1 cellular context compared by ENCODE assay signal in genomic region chr12:69331482-69331845, GRCh38.
TF ChIP-seq lines count a peak whose summit lies in the region.

No MANE protein-coding gene starts in this region.

TF ChIP-seq in HepG2, 621 proteins besides CTCF, POLR2A, EP300 and RAD21 (continued from another document and continues in another):
- TF ChIP-seq ZBTB10 (CRISPR knock-in tag; IDR thresholded peaks at IDR 0.05; ENCODE audit: borderline replicate concordance) (no peak), SIN3A (IDR thresholded peaks at IDR 0.05; ENCODE audit: borderline replicate concordance, low read depth, low read length) (0 out of 2 replicates have a peak, but pooled peaks have one; percentile 4), PHF5A (CRISPR knock-in tag; IDR thresholded peaks at IDR 0.05; ENCODE audit: low read depth, unreplicated experiment) (no peak), U2AF2 (IDR thresholded peaks at IDR 0.05; ENCODE audit: low read depth, low read length) (no peak), ZNF343 (CRISPR knock-in tag; IDR thresholded peaks at IDR 0.05) (no peak), ZNF614 (CRISPR knock-in tag; IDR thresholded peaks at IDR 0.05; ENCODE audit: borderline replicate concordance) (no peak), BRCA1 (CRISPR knock-in tag; IDR thresholded peaks at IDR 0.05) (no peak), ZNF350 (CRISPR knock-in tag; IDR thresholded peaks at IDR 0.05; ENCODE audit: borderline replicate concordance, low read depth) (0 out of 2 replicates have a peak, but pooled peaks have one; percentile 0), SAFB2 (CRISPR knock-in tag; IDR thresholded peaks at IDR 0.05; ENCODE audit: borderline replicate concordance, low read depth) (0 out of 2 replicates have a peak, but pooled peaks have one; percentile 8), RORA (CRISPR knock-in tag; IDR thresholded peaks at IDR 0.05) (no peak), ZFP90 (CRISPR knock-in tag; IDR thresholded peaks at IDR 0.05; ENCODE audit: borderline replicate concordance) (0 out of 2 replicates have a peak, but pooled peaks have one; percentile 63), ZNF354B (CRISPR knock-in tag; IDR thresholded peaks at IDR 0.05) (peak; percentile 20; the same call in 1 of the 2 replicates), SSRP1 (CRISPR knock-in tag; IDR thresholded peaks at IDR 0.05) (0 out of 2 replicates have a peak, but pooled peaks have one; percentile 43), TMF1 (CRISPR knock-in tag; IDR thresholded peaks at IDR 0.05; ENCODE audit: low read depth) (0 out of 2 replicates have a peak, but pooled peaks have one; percentile 62), HOMEZ (CRISPR knock-in tag; IDR thresholded peaks at IDR 0.05; ENCODE audit: low read depth) (no peak), REXO4 (CRISPR knock-in tag; IDR thresholded peaks at IDR 0.05; ENCODE audit: borderline replicate concordance) (no peak), MAX (IDR thresholded peaks at IDR 0.05) (no peak), MXD4 (CRISPR knock-in tag; IDR thresholded peaks at IDR 0.05) (no peak), NFYC (CRISPR knock-in tag; IDR thresholded peaks at IDR 0.05) (no peak), CBX1 (IDR thresholded peaks at IDR 0.05; ENCODE audit: low read depth) (peak; percentile 16), ZBTB46 (CRISPR knock-in tag; IDR thresholded peaks at IDR 0.05; ENCODE audit: borderline replicate concordance) (no peak), KAT7 (CRISPR knock-in tag; IDR thresholded peaks at IDR 0.05; ENCODE audit: borderline replicate concordance) (peak; percentile 60; the same call in 1 of the 2 replicates), FIP1L1 (IDR thresholded peaks at IDR 0.05; ENCODE audit: borderline replicate concordance, insufficient read depth, low read depth, low read length) (no peak), SMARCE1 (IDR thresholded peaks at IDR 0.05; ENCODE audit: borderline replicate concordance) (no peak), ZNF101 (CRISPR knock-in tag; IDR thresholded peaks at IDR 0.05; ENCODE audit: borderline replicate concordance, low read depth) (no peak), MED1 (CRISPR knock-in tag; IDR thresholded peaks at IDR 0.05) (0 out of 2 replicates have a peak, but pooled peaks have one; percentile 21), SAP130 (CRISPR knock-in tag; IDR thresholded peaks at IDR 0.05; ENCODE audit: low read depth) (no peak; the same call in 1 of the 2 replicates), BCL3 (CRISPR knock-in tag; IDR thresholded peaks at IDR 0.05) (0 out of 2 replicates have a peak, but pooled peaks have one; percentile 38), ZSCAN25 (CRISPR knock-in tag; IDR thresholded peaks at IDR 0.05) (peak; percentile 15; the same call in 1 of the 2 replicates), ZNF83 (CRISPR knock-in tag; IDR thresholded peaks at IDR 0.05; ENCODE audit: borderline replicate concordance) (no peak), PRDM15 (CRISPR knock-in tag; IDR thresholded peaks at IDR 0.05) (0 out of 2 replicates have a peak, but pooled peaks have one; percentile 10), CBX5 (CRISPR knock-in tag; IDR thresholded peaks at IDR 0.05; ENCODE audit: borderline replicate concordance) (no peak)
- TF ChIP-seq, protein P1, sequence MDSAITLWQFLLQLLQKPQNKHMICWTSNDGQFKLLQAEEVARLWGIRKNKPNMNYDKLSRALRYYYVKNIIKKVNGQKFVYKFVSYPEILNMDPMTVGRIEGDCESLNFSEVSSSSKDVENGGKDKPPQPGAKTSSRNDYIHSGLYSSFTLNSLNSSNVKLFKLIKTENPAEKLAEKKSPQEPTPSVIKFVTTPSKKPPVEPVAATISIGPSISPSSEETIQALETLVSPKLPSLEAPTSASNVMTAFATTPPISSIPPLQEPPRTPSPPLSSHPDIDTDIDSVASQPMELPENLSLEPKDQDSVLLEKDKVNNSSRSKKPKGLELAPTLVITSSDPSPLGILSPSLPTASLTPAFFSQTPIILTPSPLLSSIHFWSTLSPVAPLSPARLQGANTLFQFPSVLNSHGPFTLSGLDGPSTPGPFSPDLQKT (CRISPR knock-in tag; IDR thresholded peaks at IDR 0.05; ENCODE audit: borderline replicate concordance), result no peak
- TF ChIP-seq, protein P2, sequence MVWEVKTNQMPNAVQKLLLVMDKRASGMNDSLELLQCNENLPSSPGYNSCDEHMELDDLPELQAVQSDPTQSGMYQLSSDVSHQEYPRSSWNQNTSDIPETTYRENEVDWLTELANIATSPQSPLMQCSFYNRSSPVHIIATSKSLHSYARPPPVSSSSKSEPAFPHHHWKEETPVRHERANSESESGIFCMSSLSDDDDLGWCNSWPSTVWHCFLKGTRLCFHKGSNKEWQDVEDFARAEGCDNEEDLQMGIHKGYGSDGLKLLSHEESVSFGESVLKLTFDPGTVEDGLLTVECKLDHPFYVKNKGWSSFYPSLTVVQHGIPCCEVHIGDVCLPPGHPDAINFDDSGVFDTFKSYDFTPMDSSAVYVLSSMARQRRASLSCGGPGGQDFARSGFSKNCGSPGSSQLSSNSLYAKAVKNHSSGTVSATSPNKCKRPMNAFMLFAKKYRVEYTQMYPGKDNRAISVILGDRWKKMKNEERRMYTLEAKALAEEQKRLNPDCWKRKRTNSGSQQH (CRISPR knock-in tag; IDR thresholded peaks at IDR 0.05; ENCODE audit: low read depth), result no peak
- TF ChIP-seq, protein P3, sequence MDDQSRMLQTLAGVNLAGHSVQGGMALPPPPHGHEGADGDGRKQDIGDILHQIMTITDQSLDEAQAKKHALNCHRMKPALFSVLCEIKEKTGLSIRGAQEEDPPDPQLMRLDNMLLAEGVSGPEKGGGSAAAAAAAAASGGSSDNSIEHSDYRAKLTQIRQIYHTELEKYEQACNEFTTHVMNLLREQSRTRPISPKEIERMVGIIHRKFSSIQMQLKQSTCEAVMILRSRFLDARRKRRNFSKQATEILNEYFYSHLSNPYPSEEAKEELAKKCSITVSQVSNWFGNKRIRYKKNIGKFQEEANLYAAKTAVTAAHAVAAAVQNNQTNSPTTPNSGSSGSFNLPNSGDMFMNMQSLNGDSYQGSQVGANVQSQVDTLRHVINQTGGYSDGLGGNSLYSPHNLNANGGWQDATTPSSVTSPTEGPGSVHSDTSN (CRISPR knock-in tag; IDR thresholded peaks at IDR 0.05; ENCODE audit: borderline replicate concordance), result 0 out of 2 replicates have a peak, but pooled peaks have one; percentile 24
- TF ChIP-seq, protein P4, sequence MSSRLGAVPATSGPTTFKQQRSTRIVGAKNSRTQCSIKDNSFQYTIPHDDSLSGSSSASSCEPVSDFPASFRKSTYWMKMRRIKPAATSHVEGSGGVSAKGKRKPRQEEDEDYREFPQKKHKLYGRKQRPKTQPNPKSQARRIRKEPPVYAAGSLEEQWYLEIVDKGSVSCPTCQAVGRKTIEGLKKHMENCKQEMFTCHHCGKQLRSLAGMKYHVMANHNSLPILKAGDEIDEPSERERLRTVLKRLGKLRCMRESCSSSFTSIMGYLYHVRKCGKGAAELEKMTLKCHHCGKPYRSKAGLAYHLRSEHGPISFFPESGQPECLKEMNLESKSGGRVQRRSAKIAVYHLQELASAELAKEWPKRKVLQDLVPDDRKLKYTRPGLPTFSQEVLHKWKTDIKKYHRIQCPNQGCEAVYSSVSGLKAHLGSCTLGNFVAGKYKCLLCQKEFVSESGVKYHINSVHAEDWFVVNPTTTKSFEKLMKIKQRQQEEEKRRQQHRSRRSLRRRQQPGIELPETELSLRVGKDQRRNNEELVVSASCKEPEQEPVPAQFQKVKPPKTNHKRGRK (CRISPR knock-in tag; IDR thresholded peaks at IDR 0.05), result no peak
- TF ChIP-seq, protein P5, sequence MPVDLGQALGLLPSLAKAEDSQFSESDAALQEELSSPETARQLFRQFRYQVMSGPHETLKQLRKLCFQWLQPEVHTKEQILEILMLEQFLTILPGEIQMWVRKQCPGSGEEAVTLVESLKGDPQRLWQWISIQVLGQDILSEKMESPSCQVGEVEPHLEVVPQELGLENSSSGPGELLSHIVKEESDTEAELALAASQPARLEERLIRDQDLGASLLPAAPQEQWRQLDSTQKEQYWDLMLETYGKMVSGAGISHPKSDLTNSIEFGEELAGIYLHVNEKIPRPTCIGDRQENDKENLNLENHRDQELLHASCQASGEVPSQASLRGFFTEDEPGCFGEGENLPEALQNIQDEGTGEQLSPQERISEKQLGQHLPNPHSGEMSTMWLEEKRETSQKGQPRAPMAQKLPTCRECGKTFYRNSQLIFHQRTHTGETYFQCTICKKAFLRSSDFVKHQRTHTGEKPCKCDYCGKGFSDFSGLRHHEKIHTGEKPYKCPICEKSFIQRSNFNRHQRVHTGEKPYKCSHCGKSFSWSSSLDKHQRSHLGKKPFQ (CRISPR knock-in tag; IDR thresholded peaks at IDR 0.05; ENCODE audit: insufficient replicate concordance), result peak; percentile 20
